Comparison of ENCODE assay signal across 21 cellular contexts in the genomic region with DNA sequence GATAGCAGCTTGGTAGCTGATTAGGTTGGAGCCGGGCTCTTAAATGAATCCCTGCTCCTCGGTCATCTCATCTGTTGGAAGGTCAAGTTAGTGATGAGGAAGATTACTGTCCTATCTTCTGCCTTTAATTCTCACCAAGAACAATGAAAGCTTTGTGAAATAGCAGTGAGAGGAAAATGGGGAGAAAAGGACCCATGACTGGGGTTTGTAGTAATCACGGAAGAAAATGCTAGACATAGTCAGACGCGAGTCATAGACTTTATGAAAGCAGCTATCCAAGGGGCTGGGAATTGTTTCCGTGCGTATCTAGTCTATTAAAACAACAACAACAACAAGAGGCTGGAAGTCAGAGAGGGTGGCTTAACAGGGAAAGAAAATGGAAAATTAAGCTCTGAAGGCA. TPM values are rescaled to one million over a fixed set of nuclear protein-coding genes. Genes with fewer than 3 reads are reported as not detected.
A peak's percentile ranks its signal among the peaks of the same experiment; 100 is the strongest.
DNase-seq lines count a peak whose midpoint lies in the region; ATAC-seq and TF ChIP-seq lines count a peak whose summit lies in the region.
"Had no signal": no experiment of that assay in that cellular context is flagged by ENCODE, and none has a peak within 500 bp of the region (broad histone marks: within the 10 kb centered on the region; RNA-seq: fewer than 3 reads in every experiment).

No MANE protein-coding gene starts in this region.

- H3K4me3 Mint-ChIP-seq in activated T-cell treated with anti-CD3 and anti-CD28 coated beads, Interleukin-2, amount 50 U/mL, for 24 hours: peak overlapping the region; percentile 9
- H3K4me3 Mint-ChIP-seq in stimulated activated effector memory CD8-positive, alpha-beta T cell treated with anti-CD3 and anti-CD28 coated beads, Interleukin-12 subunit alpha, Interleukin-12 subunit beta, amount 100 ng/mL, for 72 hours: peak overlapping the region; percentile 46
- H3K4me3 Mint-ChIP-seq: activated CD4-positive, alpha-beta T cell treated with anti-CD3 and anti-CD28 coated beads, Interleukin-2, amount 10 ng/mL, durations not matched to agents 7 days and 5 days; activated naive CD8-positive, alpha-beta T cell treated with anti-CD3 and anti-CD28 coated beads, Interleukin-2, amount 10 ng/mL, durations not matched to agents 7 days and 5 days; nephron progenitor cell had no signal

- no peak for DNase-seq in activated T-cell treated with anti-CD3 and anti-CD28 coated beads, Interleukin-2, amount 50 U/mL, for 24 hours
- DNase-seq in activated T-cell treated with anti-CD3 and anti-CD28 coated beads, Interleukin-2, amount 50 U/mL, for 48 hours: no peak
- DNase-seq in RWPE2 (ENCODE audit: low spot score): no peak
- peak; percentile 65 for DNase-seq in mammary epithelial cell
- no peak for DNase-seq in stimulated activated effector memory CD8-positive, alpha-beta T cell treated with anti-CD3 and anti-CD28 coated beads, Interleukin-12 subunit alpha, Interleukin-12 subunit beta, amount 100 ng/mL, for 72 hours (ENCODE audit: low spot score in 2 of 2)
- DNase-seq in NCI-H1105 (lab: John Stamatoyannopoulos, UW): no peak
- DNase-seq: activated CD4-positive, alpha-beta T cell treated with anti-CD3 and anti-CD28 coated beads, Interleukin-2, amount 10 ng/mL, durations not matched to agents 7 days and 5 days; activated naive CD8-positive, alpha-beta T cell treated with anti-CD3 and anti-CD28 coated beads, Interleukin-2, amount 10 ng/mL, durations not matched to agents 7 days and 5 days; activated T-cell treated with anti-CD3 and anti-CD28 coated beads for 4 hours; dermis blood vessel endothelial cell; DMS79; gastrocnemius medialis; NCI-H1694 treated with DMSO at 0.1 percent for 48 hours; NCI-H226; nephron progenitor cell; uterus had no signal

- ATAC-seq in RWPE2 (ENCODE audit: low read depth): peak; percentile 38; the same call in 1 of the 3 replicates
- ATAC-seq in stimulated activated effector memory CD8-positive, alpha-beta T cell treated with anti-CD3 and anti-CD28 coated beads, Interleukin-12 subunit alpha, Interleukin-12 subunit beta, amount 100 ng/mL, for 72 hours: no peak
- ATAC-seq in GM21526 (IDR thresholded peaks at IDR 0.05; ENCODE audit: low FRiP score, unreplicated experiment): no peak
- no peak for ATAC-seq in GM21528 (IDR thresholded peaks at IDR 0.05; ENCODE audit: low FRiP score, unreplicated experiment)
- ATAC-seq: gastrocnemius medialis had no signal

- H3K27me3 ChIP-seq in RWPE2 (ENCODE audit: insufficient read depth, poor library complexity, severe bottlenecking): no peaks in the 10 kb centered on the region
- H3K27me3 ChIP-seq in mammary epithelial cell (ENCODE audit: insufficient read depth, low read length): no peaks in the 10 kb centered on the region
- H3K27me3 ChIP-seq: uterus had no signal

- H3K36me3 ChIP-seq in RWPE2 (ENCODE audit: low read depth): no peaks in the 10 kb centered on the region
- H3K36me3 ChIP-seq in mammary epithelial cell (ENCODE audit: insufficient read depth, low read length): no peaks in the 10 kb centered on the region
- H3K36me3 ChIP-seq: gastrocnemius medialis, uterus had no signal

- H3K4me2 ChIP-seq in mammary epithelial cell (ENCODE audit: insufficient read depth, low read depth, low read length): no peak overlapping the region

- H3K9ac ChIP-seq in mammary epithelial cell (ENCODE audit: insufficient read depth, low read length): no peak overlapping the region

- no peaks in the 10 kb centered on the region for H3K27me3 Mint-ChIP-seq in activated T-cell treated with anti-CD3 and anti-CD28 coated beads, Interleukin-2, amount 50 U/mL, for 24 hours
- H3K27me3 Mint-ChIP-seq: activated CD4-positive, alpha-beta T cell treated with anti-CD3 and anti-CD28 coated beads, Interleukin-2, amount 10 ng/mL, durations not matched to agents 7 days and 5 days; activated naive CD8-positive, alpha-beta T cell treated with anti-CD3 and anti-CD28 coated beads, Interleukin-2, amount 10 ng/mL, durations not matched to agents 7 days and 5 days had no signal

- in situ Hi-C loops in mammary epithelial cell (cut with MboI; ENCODE audit: low sequenced_read_pairs in 2 of 2): no loop called here

- H2AFZ ChIP-seq in mammary epithelial cell (ENCODE audit: low read depth, low read length): peak overlapping the region; percentile 19

- CTCF ChIA-PET in mammary epithelial cell (lab: Charles Lee; ENCODE audit: low non-redundant PET): no interaction called here

- H3K4me1 ChIP-seq in RWPE2 (ENCODE audit: insufficient read depth, poor library complexity, severe bottlenecking): no peaks in the 10 kb centered on the region
- no peaks in the 10 kb centered on the region for H3K4me1 ChIP-seq in mammary epithelial cell (ENCODE audit: insufficient read depth, low read length)
- H3K4me1 ChIP-seq: gastrocnemius medialis, uterus had no signal

- BruUV-seq in mammary epithelial cell (replicated peaks; lab: Mats Ljungman, UMichigan): no TSS peak

- H3K27ac Mint-ChIP-seq in activated T-cell treated with anti-CD3 and anti-CD28 coated beads, Interleukin-2, amount 50 U/mL, for 24 hours: peak overlapping the region; percentile 79
- H3K27ac Mint-ChIP-seq in stimulated activated effector memory CD8-positive, alpha-beta T cell treated with anti-CD3 and anti-CD28 coated beads, Interleukin-12 subunit alpha, Interleukin-12 subunit beta, amount 100 ng/mL, for 72 hours: peak overlapping the region; percentile 43
- H3K27ac Mint-ChIP-seq: nephron progenitor cell, progenitor cell of endocrine pancreas had no signal

- peaks cover 87% of the 10 kb centered on the region for H3K4me1 Mint-ChIP-seq in activated T-cell treated with anti-CD3 and anti-CD28 coated beads, Interleukin-2, amount 50 U/mL, for 24 hours (ENCODE audit: low read depth)
- peaks cover 92% of the 10 kb centered on the region for H3K4me1 Mint-ChIP-seq in stimulated activated effector memory CD8-positive, alpha-beta T cell treated with anti-CD3 and anti-CD28 coated beads, Interleukin-12 subunit alpha, Interleukin-12 subunit beta, amount 100 ng/mL, for 72 hours
- H3K4me1 Mint-ChIP-seq: nephron progenitor cell had no signal

- 67% methylated on average over 4 of the region's 7 CpGs for whole genome bisulfite sequencing in mammary epithelial cell (ENCODE audit: low coverage, missing lambda C conversion rate)

- H3K79me2 ChIP-seq in mammary epithelial cell (ENCODE audit: insufficient read depth, low read length): no peaks in the 10 kb centered on the region

- H4K20me1 ChIP-seq in mammary epithelial cell (ENCODE audit: insufficient read depth, low read length): no peaks in the 10 kb centered on the region

- H3K9me3 Mint-ChIP-seq in activated T-cell treated with anti-CD3 and anti-CD28 coated beads, Interleukin-2, amount 50 U/mL, for 24 hours: peaks cover 14% of the 10 kb centered on the region
- H3K9me3 Mint-ChIP-seq in stimulated activated effector memory CD8-positive, alpha-beta T cell treated with anti-CD3 and anti-CD28 coated beads, Interleukin-12 subunit alpha, Interleukin-12 subunit beta, amount 100 ng/mL, for 72 hours: no peaks in the 10 kb centered on the region

- H3K36me3 Mint-ChIP-seq in activated T-cell treated with anti-CD3 and anti-CD28 coated beads, Interleukin-2, amount 50 U/mL, for 24 hours (ENCODE audit: low read depth): peaks cover 63% of the 10 kb centered on the region
- peaks cover 52% of the 10 kb centered on the region for H3K36me3 Mint-ChIP-seq in stimulated activated effector memory CD8-positive, alpha-beta T cell treated with anti-CD3 and anti-CD28 coated beads, Interleukin-12 subunit alpha, Interleukin-12 subunit beta, amount 100 ng/mL, for 72 hours

- H3K4me3 ChIP-seq in RWPE2 (ENCODE audit: severe bottlenecking) (no peak overlapping the region), mammary epithelial cell (replicated peaks in 1 of 3; ENCODE audit: insufficient read depth in 1 of 3, low read depth in 2 of 3, low read length in 3 of 3) (no peak overlapping the region)
- H3K4me3 ChIP-seq: gastrocnemius medialis, uterus had no signal

- no peaks in the 10 kb centered on the region for H3K9me3 ChIP-seq in RWPE2 (ENCODE audit: severe bottlenecking)
- no peaks in the 10 kb centered on the region for H3K9me3 ChIP-seq in mammary epithelial cell (replicated peaks; ENCODE audit: insufficient read depth, low read length)
- H3K9me3 ChIP-seq: gastrocnemius medialis, uterus had no signal

- H3K27ac ChIP-seq in RWPE2 (ENCODE audit: poor library complexity, severe bottlenecking): no peak overlapping the region
- no peak overlapping the region for H3K27ac ChIP-seq in mammary epithelial cell (ENCODE audit: insufficient read depth, low read depth, low read length)
- H3K27ac ChIP-seq: epithelial cell of prostate, gastrocnemius medialis, uterus had no signal

- dilution Hi-C loops in mammary epithelial cell (cut with HindIII; ENCODE audit: low sequenced_read_pairs): no loop called here

- TF ChIP-seq CTCF in RWPE2 (IDR thresholded peaks at IDR 0.05; ENCODE audit: poor library complexity, severe bottlenecking): no peak
- no peak for TF ChIP-seq CTCF in mammary epithelial cell (conservative IDR thresholded peaks at IDR 0.05 in 1 of 2, IDR thresholded peaks at IDR 0.05 in 1 of 2; ENCODE audit: extremely low read depth in 1 of 2, insufficient read depth in 1 of 2, low read depth in 1 of 2, low read length in 2 of 2)

- intact Hi-C loops in mammary epithelial cell (cut with micrococcal nuclease): no loop called here

RNA-seq across cellular contexts. Expression of a gene that starts 18.3 kb away (rescaled TPM):
- total RNA-seq in mammary epithelial cell: under 1 TPM in 1 of 2 donors, not detected in 1; 0.71 TPM
- 0.16 TPM for polyA plus RNA-seq in mammary epithelial cell
- 6.0 TPM for polyA minus RNA-seq in mammary epithelial cell
- total RNA-seq: bronchial epithelial cell, dermis blood vessel endothelial cell had no signal
